Comparison of ENCODE assay signal across 1 cellular context in genomic region chr3:197949767-197950660, GRCh38.
TF ChIP-seq lines count a peak whose summit lies in the region.

Gene RPL35A, plus strand, starts transcription at chr3:197950190. Its CDS starts 778 bp downstream, at chr3:197950968.

TF ChIP-seq in HepG2, 621 proteins besides CTCF, POLR2A, EP300 and RAD21 (continued from another document):
- TF ChIP-seq ZNF770 (CRISPR knock-in tag; IDR thresholded peaks at IDR 0.05), result peak; percentile 46; the same call in 1 of the 2 replicates
- no peak for TF ChIP-seq ADNP (CRISPR knock-in tag; IDR thresholded peaks at IDR 0.05)
- TF ChIP-seq ZNF276 (CRISPR knock-in tag; IDR thresholded peaks at IDR 0.05; ENCODE audit: low read depth), result no peak
- 0 out of 2 replicates have a peak, but pooled peaks have one; percentile 48 for TF ChIP-seq SP140L (CRISPR knock-in tag; IDR thresholded peaks at IDR 0.05; ENCODE audit: borderline replicate concordance)
- TF ChIP-seq ATF1 (CRISPR knock-in tag; IDR thresholded peaks at IDR 0.05), result peak; percentile 75
- no peak for TF ChIP-seq NR2F2 (IDR thresholded peaks at IDR 0.05; ENCODE audit: borderline replicate concordance, low read depth)
- TF ChIP-seq NCOA5 (CRISPR knock-in tag; IDR thresholded peaks at IDR 0.05), result no peak
- TF ChIP-seq ZNF282 (IDR thresholded peaks at IDR 0.05; ENCODE audit: partially characterized antibody), result no peak
- TF ChIP-seq ZNF776 (CRISPR knock-in tag; IDR thresholded peaks at IDR 0.05), result peak; percentile 39; the same call in 1 of the 2 replicates
- 0 out of 2 replicates have a peak, but pooled peaks have one; percentile 80 for TF ChIP-seq ZNF704 (CRISPR knock-in tag; IDR thresholded peaks at IDR 0.05; ENCODE audit: borderline replicate concordance)
- peak; percentile 50 for TF ChIP-seq ARHGAP35 (CRISPR knock-in tag; IDR thresholded peaks at IDR 0.05; ENCODE audit: borderline replicate concordance)
- TF ChIP-seq ELF1 (CRISPR knock-in tag; IDR thresholded peaks at IDR 0.05), result no peak
- no peak; the same call in 1 of the 2 replicates for TF ChIP-seq ZNF205 (CRISPR knock-in tag; IDR thresholded peaks at IDR 0.05)
- 0 out of 2 replicates have a peak, but pooled peaks have one; percentile 25 for TF ChIP-seq RNF2 (conservative IDR thresholded peaks at IDR 0.05; ENCODE audit: low read depth)
- no peak for TF ChIP-seq SMARCC2 (IDR thresholded peaks at IDR 0.05)
- 0 out of 2 replicates have a peak, but pooled peaks have one; percentile 51 for TF ChIP-seq ZMAT3 (CRISPR knock-in tag; conservative IDR thresholded peaks at IDR 0.05)
- no peak for TF ChIP-seq CSRNP2 (CRISPR knock-in tag; conservative IDR thresholded peaks at IDR 0.05; ENCODE audit: low read depth)
- peak in 1 of 2 experiments; percentile 67; a peak in 2 of 4 replicates for TF ChIP-seq KLF16 (CRISPR knock-in tag; IDR thresholded peaks at IDR 0.05)
- no peak for TF ChIP-seq GLMP (CRISPR knock-in tag; IDR thresholded peaks at IDR 0.05; ENCODE audit: borderline replicate concordance)
- peak; percentile 68 for TF ChIP-seq ZNF605 (CRISPR knock-in tag; IDR thresholded peaks at IDR 0.05)
- no peak for TF ChIP-seq SAFB2 (CRISPR knock-in tag; IDR thresholded peaks at IDR 0.05; ENCODE audit: borderline replicate concordance, low read depth)
- peak; percentile 8; the same call in 1 of the 2 replicates for TF ChIP-seq MLX (CRISPR knock-in tag; IDR thresholded peaks at IDR 0.05)
- TF ChIP-seq ZNF34 (CRISPR knock-in tag; IDR thresholded peaks at IDR 0.05; ENCODE audit: borderline replicate concordance), result no peak
- TF ChIP-seq ZNF567 (CRISPR knock-in tag; IDR thresholded peaks at IDR 0.05; ENCODE audit: borderline replicate concordance), result peak; percentile 69; the same call in 1 of the 2 replicates
- no peak for TF ChIP-seq FIP1L1 (IDR thresholded peaks at IDR 0.05; ENCODE audit: borderline replicate concordance, insufficient read depth, low read depth, low read length)
- TF ChIP-seq NFIC (IDR thresholded peaks at IDR 0.05; ENCODE audit: low read length), result peak; percentile 72; the same call in 1 of the 2 replicates
- no peak; the same call in 1 of the 2 replicates for TF ChIP-seq ATF3 (CRISPR knock-in tag; IDR thresholded peaks at IDR 0.05)
- peak; percentile 80 for TF ChIP-seq ZFY (CRISPR knock-in tag; IDR thresholded peaks at IDR 0.05)
- no peak for TF ChIP-seq SP1 (IDR thresholded peaks at IDR 0.05)
- TF ChIP-seq SP1 (CRISPR knock-in tag; IDR thresholded peaks at IDR 0.05), result peak; percentile 50; the same call in 1 of the 2 replicates
- no peak for TF ChIP-seq ZFYVE20 (CRISPR knock-in tag; IDR thresholded peaks at IDR 0.05; ENCODE audit: borderline replicate concordance, low read depth)
- TF ChIP-seq ZNF180 (CRISPR knock-in tag; IDR thresholded peaks at IDR 0.05; ENCODE audit: borderline replicate concordance, low read depth), result no peak
- peak; percentile 81; the same call in 1 of the 2 replicates for TF ChIP-seq YEATS4 (CRISPR knock-in tag; IDR thresholded peaks at IDR 0.05; ENCODE audit: borderline replicate concordance)
- TF ChIP-seq HBP1 (CRISPR knock-in tag; IDR thresholded peaks at IDR 0.05; ENCODE audit: low read depth), result peak; percentile 63; the same call in 1 of the 2 replicates
- TF ChIP-seq SNAI1 (CRISPR knock-in tag; IDR thresholded peaks at IDR 0.05; ENCODE audit: borderline replicate concordance), result peak; percentile 84; the same call in 1 of the 2 replicates
